Comparison of ENCODE assay signal across 18 cellular contexts in the genomic region with DNA sequence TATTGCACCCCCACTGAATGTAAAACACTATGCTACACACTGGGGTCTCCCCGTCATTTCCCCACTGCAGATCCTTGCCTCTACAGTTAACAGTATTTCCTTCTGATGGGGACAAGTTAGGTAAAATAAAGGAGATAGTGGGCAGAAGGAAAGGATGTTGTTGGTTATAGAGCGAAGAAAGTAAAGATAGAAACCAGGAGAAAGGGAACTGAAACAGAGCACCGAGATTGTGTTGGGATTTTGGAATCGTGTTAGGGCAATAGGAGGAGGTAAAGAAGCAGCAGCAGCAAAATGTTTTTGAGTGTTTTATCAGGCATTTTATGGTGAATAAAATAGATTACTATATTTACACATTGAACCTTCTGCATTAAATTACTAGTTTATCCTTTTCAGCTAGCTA.
"Had no signal": no experiment of that assay in that cellular context is flagged by ENCODE, and none has a peak within 500 bp of the region (broad histone marks: within the 10 kb centered on the region; RNA-seq: fewer than 3 reads in every experiment).

No MANE protein-coding gene starts in this region.

- H3K4me3 Mint-ChIP-seq: activated CD4-positive, alpha-beta T cell treated with anti-CD3 and anti-CD28 coated beads for 36 hours; activated CD8-positive, alpha-beta T cell treated with anti-CD3 and anti-CD28 coated beads for 36 hours; activated naive CD8-positive, alpha-beta T cell treated with anti-CD3 and anti-CD28 coated beads for 36 hours; activated T-helper 17 cell treated with anti-CD3 and anti-CD28 coated beads, Interleukin-2, amount 50 U/mL, for 72 hours; WTC11 had no signal

- H3K27ac Mint-ChIP-seq: activated CD4-positive, alpha-beta T cell treated with anti-CD3 and anti-CD28 coated beads for 36 hours; activated CD8-positive, alpha-beta T cell treated with anti-CD3 and anti-CD28 coated beads for 36 hours; activated naive CD8-positive, alpha-beta T cell treated with anti-CD3 and anti-CD28 coated beads for 36 hours; activated T-helper 17 cell treated with anti-CD3 and anti-CD28 coated beads, Interleukin-2, amount 50 U/mL, for 72 hours; progenitor cell of endocrine pancreas; WTC11 had no signal

- H3K36me3 Mint-ChIP-seq: WTC11 had no signal

- H3K9me3 Mint-ChIP-seq: activated CD8-positive, alpha-beta T cell treated with anti-CD3 and anti-CD28 coated beads for 36 hours; activated naive CD8-positive, alpha-beta T cell treated with anti-CD3 and anti-CD28 coated beads for 36 hours; activated T-helper 17 cell treated with anti-CD3 and anti-CD28 coated beads, Interleukin-2, amount 50 U/mL, for 72 hours had no signal

- H3K27me3 Mint-ChIP-seq: activated CD4-positive, alpha-beta T cell treated with anti-CD3 and anti-CD28 coated beads for 36 hours; activated CD8-positive, alpha-beta T cell treated with anti-CD3 and anti-CD28 coated beads for 36 hours; activated naive CD8-positive, alpha-beta T cell treated with anti-CD3 and anti-CD28 coated beads for 36 hours; activated T-helper 17 cell treated with anti-CD3 and anti-CD28 coated beads, Interleukin-2, amount 50 U/mL, for 72 hours had no signal

- DNase-seq: activated CD4-positive, alpha-beta T cell treated with anti-CD3 and anti-CD28 coated beads for 36 hours; activated CD8-positive, alpha-beta T cell treated with anti-CD3 and anti-CD28 coated beads for 36 hours; activated naive CD4-positive, alpha-beta T cell; activated naive CD8-positive, alpha-beta T cell treated with anti-CD3 and anti-CD28 coated beads for 36 hours; activated T-cell treated with anti-CD3 and anti-CD28 coated beads, Interleukin-2, amount 50 U/mL, for 1 hour; body of pancreas; effector memory CD4-positive, alpha-beta T cell; foreskin keratinocyte; kidney; midbrain; occipital lobe; stimulated activated CD4-positive, alpha-beta T cell treated with anti-CD3 and anti-CD28 coated beads, Interleukin-12 subunit alpha, Interleukin-12 subunit beta, amount 100 ng/mL, for 4 hours; stimulated activated CD4-positive, alpha-beta T cell treated with anti-CD3 and anti-CD28 coated beads, Interleukin-1b, Interleukin-23, amount 100 ng/mL, for 48 hours; stimulated activated naive CD4-positive, alpha-beta T cell treated with Interleukin-2 at 50 U/mL for 16 hours; tibial artery had no signal
